In genomic region chr11:36234825-36235224, GRCh38 we compare ENCODE assay signal across 30 cellular contexts.
"Had no signal": no experiment of that assay in that cellular context is flagged by ENCODE, and none has a peak within 500 bp of the region (broad histone marks: within the 10 kb centered on the region; RNA-seq: fewer than 3 reads in every experiment).

No MANE protein-coding gene starts in this region.

- H3K27me3 ChIP-seq: ascending aorta, cardiac muscle cell had no signal

- FAIRE-seq: bronchial epithelial cell, TTC549 had no signal

- DNase-seq: activated CD4-positive, alpha-beta memory T cell treated with anti-CD3 and anti-CD28 coated beads, Interleukin-2, amount 10 ng/mL, durations not matched to agents 7 days and 5 days; activated CD4-positive, alpha-beta T cell treated with anti-CD3 and anti-CD28 coated beads for 1 hour; activated CD4-positive, alpha-beta T cell treated with anti-CD3 and anti-CD28 coated beads for 36 hours; activated CD4-positive, alpha-beta T cell treated with anti-CD3 and anti-CD28 coated beads for 48 hours; activated CD4-positive, alpha-beta T cell treated with anti-CD3 and anti-CD28 coated beads, Interleukin-2, amount 10 ng/mL, durations not matched to agents 7 days and 5 days; activated CD4-positive, alpha-beta T cell treated with anti-CD3 and anti-CD28 coated beads, Interleukin-2, amount 50 U/mL, for 48 hours; activated CD4-positive, CD25-positive, alpha-beta regulatory T cell; activated CD8-positive, alpha-beta memory T cell treated with anti-CD3 and anti-CD28 coated beads for 24 hours; activated CD8-positive, alpha-beta memory T cell treated with anti-CD3 and anti-CD28 coated beads, Interleukin-2, amount 10 ng/mL, durations not matched to agents 7 days and 5 days; activated CD8-positive, alpha-beta memory T cell treated with anti-CD3 and anti-CD28 coated beads, Interleukin-2, amount 50 U/mL, for 48 hours; activated CD8-positive, alpha-beta T cell treated with anti-CD3 and anti-CD28 coated beads, Interleukin-2, amount 10 ng/mL, durations not matched to agents 7 days and 5 days; activated effector memory CD4-positive, alpha-beta T cell treated with Interleukin-2 at 50 U/mL for 16 hours; activated gamma-delta T cell; activated naive CD4-positive, alpha-beta T cell treated with anti-CD3 and anti-CD28 coated beads, Interleukin-2, amount 10 ng/mL, durations not matched to agents 7 days and 5 days; activated naive CD4-positive, alpha-beta T cell treated with Interleukin-2 at 50 U/mL for 16 hours; activated naive CD8-positive, alpha-beta T cell treated with anti-CD3 and anti-CD28 coated beads, Interleukin-2, amount 10 ng/mL, durations not matched to agents 7 days and 5 days; activated naive CD8-positive, alpha-beta T cell treated with anti-CD3 and anti-CD28 coated beads, Interleukin-2, amount 50 U/mL, for 24 hours; activated T-cell treated with anti-CD3 and anti-CD28 coated beads, Interleukin-2, amount 50 U/mL, for 24 hours; activated T-cell treated with anti-CD3 and anti-CD28 coated beads, Interleukin-2, amount 50 U/mL, for 48 hours; amygdala; anterior cingulate cortex; caudate nucleus; cerebellar nuclear complex; T-helper 2 cell; T-helper 9 cell had no signal

- H3K9me3 ChIP-seq: ascending aorta had no signal

- H3K36me3 ChIP-seq: ascending aorta, cardiac muscle cell had no signal

- H3K4me3 ChIP-seq: ascending aorta, cardiac muscle cell had no signal

- H3K27ac ChIP-seq: ascending aorta, cardiac muscle cell, VCaP had no signal
